In the genomic region with DNA sequence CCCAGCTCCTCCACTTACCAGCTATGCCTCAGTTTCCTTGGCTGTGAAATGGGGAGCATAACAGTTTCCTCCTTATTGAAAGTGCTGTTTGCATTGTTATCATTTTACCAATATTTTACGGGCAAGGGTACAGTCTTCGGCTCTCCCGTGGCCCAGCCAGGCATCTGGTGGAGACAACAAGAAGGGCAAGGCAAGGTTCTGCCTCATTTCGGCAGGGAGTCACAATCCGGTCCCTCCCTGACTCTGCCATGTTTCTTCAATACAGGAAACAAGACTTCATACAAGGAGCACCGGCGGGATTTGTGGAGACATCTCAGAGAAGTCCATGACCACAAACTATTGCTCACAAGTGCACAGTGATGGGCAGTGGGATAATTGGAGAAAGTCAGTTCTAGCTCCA, we compare ENCODE assay signal across 18 cellular contexts.
A peak's percentile ranks its signal among the peaks of the same experiment; 100 is the strongest.
DNase-seq lines count a peak whose midpoint lies in the region; ATAC-seq and TF ChIP-seq lines count a peak whose summit lies in the region.
"Had no signal": no experiment of that assay in that cellular context is flagged by ENCODE, and none has a peak within 500 bp of the region (broad histone marks: within the 10 kb centered on the region; RNA-seq: fewer than 3 reads in every experiment).

No MANE protein-coding gene starts in this region.

- H3K4ac ChIP-seq in H9 (ENCODE audit: low read depth, low read length): no peak overlapping the region

- DNase-seq in H9 (peak; percentile 5), ecto neural progenitor cell (ENCODE audit: low spot score) (peak; percentile 19), mesenteric fat pad (ENCODE audit: low spot score) (peak; percentile 37), type B pancreatic cell (ENCODE audit: extremely low spot score, unreplicated experiment) (peak; percentile 31), SJCRH30 (no peak)
- no peak for DNase-seq in CD4-positive, alpha-beta T cell
- DNase-seq: CD4-positive, CD25-positive, alpha-beta regulatory T cell; CD8-positive, alpha-beta memory T cell; DMS 273 treated with DMSO at 0.1 percent for 48 hours; DMS79; EL; GDM1; GOT3; HCEC 1CT had no signal

- H2BK15ac ChIP-seq in H9 (ENCODE audit: low read depth, low read length): no peak overlapping the region

- no peaks in the 10 kb centered on the region for H3K4me1 ChIP-seq in H9 (ENCODE audit: insufficient read depth, low read length)
- peaks cover 4% of the 10 kb centered on the region for H3K4me1 ChIP-seq in SJCRH30
- H3K4me1 ChIP-seq in gastroesophageal sphincter: peaks cover 0 to 4% (median 0%) of the 10 kb centered on the region in 3 donors

- H3K9me3 ChIP-seq in H9 (ENCODE audit: control insufficient read depth, low read depth, low read length) (no peaks in the 10 kb centered on the region), SJCRH30 (replicated peaks) (no peaks in the 10 kb centered on the region), gastroesophageal sphincter (no peaks in the 10 kb centered on the region)
- H3K9me3 ChIP-seq in CD4-positive, alpha-beta T cell (ENCODE audit: control insufficient read depth, low read length): no peaks in the 10 kb centered on the region

- H2AK5ac ChIP-seq in H9 (ENCODE audit: insufficient read length, low read length): no peak overlapping the region

- TF ChIP-seq CTCF in H9 (conservative IDR thresholded peaks at IDR 0.05): no peak
- no peak for TF ChIP-seq CTCF in type B pancreatic cell (conservative IDR thresholded peaks at IDR 0.05)
- TF ChIP-seq CTCF in CD4-positive, alpha-beta T cell (IDR thresholded peaks at IDR 0.05): no peak
- no peak for TF ChIP-seq CTCF in gastroesophageal sphincter (IDR thresholded peaks at IDR 0.05)

- no peak overlapping the region for H2BK120ac ChIP-seq in H9 (ENCODE audit: low read depth, low read length, poor library complexity, severe bottlenecking)

- no peak overlapping the region for H3T11ph ChIP-seq in H9 (ENCODE audit: low read length)

- ATAC-seq in GM18517 (IDR thresholded peaks at IDR 0.05; ENCODE audit: unreplicated experiment) (no peak), gastroesophageal sphincter (no peak)
- ATAC-seq in CD4-positive, alpha-beta T cell (ENCODE audit: poor library complexity): no peak
- ATAC-seq: GM12878 had no signal

- intact Hi-C loops in CD4-positive, alpha-beta T cell (cut with DNase I, micrococcal nuclease): no loop called here

- H3K23ac ChIP-seq in H9 (ENCODE audit: insufficient read length, low read depth, low read length): no peak overlapping the region

- no peak overlapping the region for H4K8ac ChIP-seq in H9 (replicated peaks; ENCODE audit: insufficient read length, low read depth, low read length)

- H3K4me3 ChIP-seq in SJCRH30 (no peak overlapping the region), gastroesophageal sphincter (no peak overlapping the region)
- H3K4me3 ChIP-seq: GM12878 had no signal

- no peak overlapping the region for H3K18ac ChIP-seq in H9 (ENCODE audit: insufficient read length, low read depth, low read length)

- H4K5ac ChIP-seq in H9 (ENCODE audit: insufficient read length, low read depth, low read length): no peak overlapping the region

- H3K79me1 ChIP-seq in H9 (ENCODE audit: insufficient read depth, low read depth, low read length, poor library complexity, severe bottlenecking): no peaks in the 10 kb centered on the region

- no peak for TF ChIP-seq EP300 in gastroesophageal sphincter (IDR thresholded peaks at IDR 0.05)

- H3K27me3 ChIP-seq in H9 (ENCODE audit: insufficient read depth, low read length) (no peaks in the 10 kb centered on the region), SJCRH30 (no peaks in the 10 kb centered on the region), gastroesophageal sphincter (peaks cover 24% of the 10 kb centered on the region)
- H3K27me3 ChIP-seq in CD4-positive, alpha-beta T cell (ENCODE audit: control insufficient read depth, insufficient read depth, low read length): no peaks in the 10 kb centered on the region

- H3K36me3 Mint-ChIP-seq in H9 (ENCODE audit: insufficient read depth in 1 of 3, low read depth in 3 of 3) (no peaks in the 10 kb centered on the region; a peak in 1 of 7 replicates), type B pancreatic cell (no peaks in the 10 kb centered on the region)
- H3K36me3 Mint-ChIP-seq in CD4-positive, alpha-beta T cell (ENCODE audit: low read depth): no peaks in the 10 kb centered on the region
- H3K36me3 Mint-ChIP-seq: CD4-positive, CD25-positive, alpha-beta regulatory T cell had no signal

- H3K9me3 Mint-ChIP-seq in H9: peaks cover 2 to 6% of the 10 kb centered on the region in 2 experiments; a peak in 2 of 5 replicates
- H3K9me3 Mint-ChIP-seq in type B pancreatic cell: no peaks in the 10 kb centered on the region
- H3K9me3 Mint-ChIP-seq in CD4-positive, alpha-beta T cell: no peaks in the 10 kb centered on the region

- no peak overlapping the region for H3K56ac ChIP-seq in H9 (ENCODE audit: insufficient read length, low read depth, low read length)

- H2BK20ac ChIP-seq in H9 (ENCODE audit: low read depth, low read length, poor library complexity, severe bottlenecking): no peak overlapping the region

- H3K14ac ChIP-seq in H9 (ENCODE audit: insufficient read depth, low read length): no peak overlapping the region

- H2BK5ac ChIP-seq in H9 (ENCODE audit: insufficient read length, low read length): no peak overlapping the region

- H3K4me2 ChIP-seq in H9 (ENCODE audit: insufficient read depth, insufficient read length, low read length): no peak overlapping the region

- no peaks in the 10 kb centered on the region for H4K20me1 ChIP-seq in H9 (ENCODE audit: control insufficient read depth, insufficient read depth, insufficient read length)

- WGBS in H9 (ENCODE audit: extremely low coverage, insufficient read length, low lambda C conversion rate): no CpG with 5 or more reads among the region's 7 CpGs
- WGBS in gastroesophageal sphincter (ENCODE audit: low coverage in 1 of 2), 2 donors: 94% methylated on average over 6 of the region's 7 CpGs; no CpG with 5 or more reads in 1 of the 2 donors

- H3K27ac ChIP-seq in H9 (ENCODE audit: insufficient read length, low read depth, low read length) (no peak overlapping the region), SJCRH30 (no peak overlapping the region), gastroesophageal sphincter (no peak overlapping the region)
- no peak overlapping the region for H3K27ac ChIP-seq in CD4-positive, alpha-beta T cell (ENCODE audit: low read depth, low read length)
- H3K27ac ChIP-seq: C4-2B had no signal

- H3K27me3 Mint-ChIP-seq in H9 (ENCODE audit: low read depth) (peaks cover 10% of the 10 kb centered on the region; the same call in 1 of the 2 replicates), type B pancreatic cell (peaks cover 9% of the 10 kb centered on the region)
- H3K27me3 Mint-ChIP-seq in CD4-positive, alpha-beta T cell: peaks cover 11% of the 10 kb centered on the region
- H3K27me3 Mint-ChIP-seq: CD4-positive, CD25-positive, alpha-beta regulatory T cell had no signal

- no peak for TF ChIP-seq POLR2A in gastroesophageal sphincter (IDR thresholded peaks at IDR 0.05)

- H3K27ac Mint-ChIP-seq in H9 (no peak overlapping the region; a peak in 1 of 7 replicates), type B pancreatic cell (no peak overlapping the region)
- no peak overlapping the region for H3K27ac Mint-ChIP-seq in CD4-positive, alpha-beta T cell
- H3K27ac Mint-ChIP-seq: CD4-positive, CD25-positive, alpha-beta regulatory T cell; CD8-positive, alpha-beta memory T cell had no signal

- no peaks in the 10 kb centered on the region for H3K23me2 ChIP-seq in H9 (ENCODE audit: insufficient read length, low read depth, low read length, poor library complexity, severe bottlenecking)

- no peak overlapping the region for H4K91ac ChIP-seq in H9 (ENCODE audit: insufficient read length, low read depth, low read length)

- POLR2A ChIA-PET in CD4-positive, alpha-beta T cell (lab: Charles Lee): no interaction called here

- no peak overlapping the region for H2AFZ ChIP-seq in H9 (ENCODE audit: low read length)

- no peaks in the 10 kb centered on the region for H3K79me2 ChIP-seq in H9 (ENCODE audit: insufficient read depth, low read length)

- H3K36me3 ChIP-seq in SJCRH30: no peaks in the 10 kb centered on the region
- no peaks in the 10 kb centered on the region for H3K36me3 ChIP-seq in gastroesophageal sphincter

- H2BK12ac ChIP-seq in H9 (ENCODE audit: insufficient read length, low read depth, low read length): no peak overlapping the region

- H3K9ac ChIP-seq in H9 (ENCODE audit: extremely low read depth, insufficient read length, low read length): no peak overlapping the region

- H3K4me3 Mint-ChIP-seq in H9 (no peak overlapping the region), type B pancreatic cell (no peak overlapping the region)
- no peak overlapping the region for H3K4me3 Mint-ChIP-seq in CD4-positive, alpha-beta T cell
- H3K4me3 Mint-ChIP-seq: CD4-positive, CD25-positive, alpha-beta regulatory T cell; CD8-positive, alpha-beta memory T cell had no signal

- CTCF ChIA-PET in CD4-positive, alpha-beta T cell (lab: Charles Lee): no interaction called here

- H3K4me1 Mint-ChIP-seq in H9 (peaks cover 6% of the 10 kb centered on the region in 2 experiments; a peak in 3 of 4 replicates), type B pancreatic cell (ENCODE audit: unreplicated experiment) (no peaks in the 10 kb centered on the region)
- H3K4me1 Mint-ChIP-seq in CD4-positive, alpha-beta T cell (ENCODE audit: low read depth): no peaks in the 10 kb centered on the region
- H3K4me1 Mint-ChIP-seq: CD4-positive, CD25-positive, alpha-beta regulatory T cell; CD8-positive, alpha-beta memory T cell had no signal

Comparison
In these comparisons a context has a peak if more than half of its experiments do, and no peak if none do; other contexts are left out.
1. DNase-seq: peak in H9 (single experiment), ecto neural progenitor cell (single experiment), mesenteric fat pad (single experiment) and type B pancreatic cell (single experiment); none in SJCRH30 (0 of 2) and CD4-positive, alpha-beta T cell (0 of 10).